ENCODE assay signal across 1 cellular context in genomic region chr12:53174881-53175491, GRCh38.
TF ChIP-seq lines count a peak whose summit lies in the region.

No MANE protein-coding gene starts in this region.

TF ChIP-seq in HCT116, 20 proteins besides CTCF, POLR2A, EP300 and RAD21 (continued from another document):
- TF ChIP-seq CEBPB (IDR thresholded peaks at IDR 0.05; ENCODE audit: low read depth) (peak; percentile 38; the same call in 1 of the 2 replicates), SRF (IDR thresholded peaks at IDR 0.05; ENCODE audit: low read depth) (no peak), SP1 (IDR thresholded peaks at IDR 0.05; ENCODE audit: low read depth) (no peak)
TF ChIP-seq in HCT116: peak in this region for 1.
